ENCODE assay signal across 20 cellular contexts in genomic region chr12:120488057-120488660, GRCh38. TPM values are rescaled to one million over a fixed set of nuclear protein-coding genes. Genes with fewer than 3 reads are reported as not detected.
A peak's percentile ranks its signal among the peaks of the same experiment; 100 is the strongest.
DNase-seq lines count a peak whose midpoint lies in the region; ATAC-seq and TF ChIP-seq lines count a peak whose summit lies in the region.
"Had no signal": no experiment of that assay in that cellular context is flagged by ENCODE, and none has a peak within 500 bp of the region (broad histone marks: within the 10 kb centered on the region; RNA-seq: fewer than 3 reads in every experiment).

No MANE protein-coding gene starts in this region.

- no peak for TF ChIP-seq CTCF in brain (conservative IDR thresholded peaks at IDR 0.05)

- H3K27ac Mint-ChIP-seq in T-helper 17 cell (peak overlapping the region; percentile 41), brain (peak overlapping the region in 4 of 5 experiments; percentile 18 to 79 (median 60))

- no peaks in the 10 kb centered on the region for H3K9me3 Mint-ChIP-seq in brain
- H3K9me3 Mint-ChIP-seq: activated naive CD4-positive, alpha-beta T cell treated with anti-CD3 and anti-CD28 coated beads, Interleukin-2, amount 50 U/mL, for 72 hours had no signal

- H3K27me3 Mint-ChIP-seq in T-helper 17 cell (no peaks in the 10 kb centered on the region), brain (no peaks in the 10 kb centered on the region)

- no peaks in the 10 kb centered on the region for H3K9me3 ChIP-seq in T-helper 17 cell (ENCODE audit: control insufficient read depth, low read length, poor library complexity, severe bottlenecking)
- H3K9me3 ChIP-seq: esophagus muscularis mucosa, heart left ventricle had no signal

- no peak overlapping the region for H3K4me3 Mint-ChIP-seq in T-helper 17 cell
- no peak overlapping the region for H3K4me3 Mint-ChIP-seq in brain

- H3K4me1 Mint-ChIP-seq in T-helper 17 cell (peaks cover 18% of the 10 kb centered on the region), brain (peaks cover 11% of the 10 kb centered on the region)

- ATAC-seq in T-helper 17 cell (no peak), HG03280 (IDR thresholded peaks at IDR 0.05; ENCODE audit: unreplicated experiment) (no peak), HG03469 (IDR thresholded peaks at IDR 0.05; ENCODE audit: unreplicated experiment) (no peak), GM21529 (IDR thresholded peaks at IDR 0.05; ENCODE audit: unreplicated experiment) (no peak)
- ATAC-seq: activated naive CD4-positive, alpha-beta T cell treated with anti-CD3 and anti-CD28 coated beads, Interleukin-2, amount 50 U/mL, for 72 hours; stimulated activated naive CD8-positive, alpha-beta T cell treated with anti-CD3 and anti-CD28 coated beads, Interleukin-15, Interleukin-2, amounts not matched to agents 100 U/mL and 50 U/mL, for 24 hours had no signal

- no peak for DNase-seq in T-helper 17 cell
- DNase-seq in lung microvascular endothelial cell (ENCODE audit: low read depth in 2 of 2) = peak; percentile 43 to 59
- peak; percentile 52 for DNase-seq in putamen (ENCODE audit: low spot score)
- no peak for DNase-seq in activated naive CD4-positive, alpha-beta T cell treated with Interleukin-2 at 50 U/mL for 16 hours
- DNase-seq: activated CD4-positive, CD25-positive, alpha-beta regulatory T cell treated with anti-CD3 and anti-CD28 coated beads, Interleukin-2, amount 50 U/mL, for 72 hours; activated CD8-positive, alpha-beta memory T cell treated with anti-CD3 and anti-CD28 coated beads for 24 hours; activated T-cell treated with anti-CD3 and anti-CD28 coated beads, Interleukin-2, amount 50 U/mL, for 48 hours; DMS79; heart left ventricle; NCI-H1694; NCI-H526 treated with DMSO at 0.1 percent for 48 hours; stimulated activated CD4-positive, alpha-beta T cell treated with anti-CD3 and anti-CD28 coated beads, Interleukin-2, amount 100 ng/mL, for 24 hours; stimulated activated naive CD8-positive, alpha-beta T cell treated with anti-CD3 and anti-CD28 coated beads, Interleukin-15, Interleukin-2, amounts not matched to agents 100 U/mL and 50 U/mL, for 24 hours; trophoblast cell had no signal

- H3K36me3 Mint-ChIP-seq in T-helper 17 cell (ENCODE audit: low read depth) (no peaks in the 10 kb centered on the region), brain (peaks cover 16% of the 10 kb centered on the region)
- H3K36me3 Mint-ChIP-seq: activated naive CD4-positive, alpha-beta T cell treated with anti-CD3 and anti-CD28 coated beads, Interleukin-2, amount 50 U/mL, for 72 hours had no signal

RNA-seq across cellular contexts. Expression of gene DYNLL1, which starts 7.8 kb away (rescaled TPM):
- total RNA-seq in T-helper 17 cell (10 to 100 TPM; 70.2 to 72.2 TPM), lung microvascular endothelial cell (189 and 344 TPM in 2 replicates)
- 725 TPM for polyA plus RNA-seq in brain (ENCODE audit: insufficient read depth, low read depth, low replicate concordance)

RNA-seq across cellular contexts. Expression of gene SRSF9, which starts 18.6 kb away (rescaled TPM):
- total RNA-seq in T-helper 17 cell (100 to 1,000 TPM; 122 to 124 TPM), lung microvascular endothelial cell (220 and 239 TPM in 2 replicates)
- polyA plus RNA-seq in brain (ENCODE audit: insufficient read depth, low read depth, low replicate concordance) = 182 TPM

RNA-seq across cellular contexts. Expression of gene COQ5, which starts 40.8 kb away (rescaled TPM):
- 10 to 100 TPM; 11.7 to 11.8 TPM for total RNA-seq in T-helper 17 cell
- polyA plus RNA-seq in brain (ENCODE audit: insufficient read depth, low read depth, low replicate concordance) = 36.5 TPM
- 19.0 and 21.8 TPM in 2 replicates for total RNA-seq in lung microvascular endothelial cell

RNA-seq across cellular contexts. Expression of gene GATC, which starts 41.9 kb away (rescaled TPM):
- 10 to 100 TPM; 15.6 to 18.7 TPM for total RNA-seq in T-helper 17 cell
- 25.4 TPM for polyA plus RNA-seq in brain (ENCODE audit: insufficient read depth, low read depth, low replicate concordance)
- 12.6 and 17.5 TPM in 2 replicates for total RNA-seq in lung microvascular endothelial cell

RNA-seq across cellular contexts. Expression of gene TRIAP1, which starts 42.0 kb away (rescaled TPM):
- total RNA-seq in T-helper 17 cell (10 to 100 TPM; 18.6 to 21.9 TPM), lung microvascular endothelial cell (26.0 and 30.5 TPM in 2 replicates)
- polyA plus RNA-seq in brain (ENCODE audit: insufficient read depth, low read depth, low replicate concordance) = 10.9 TPM

Comparison
In these comparisons a context has a peak if more than half of its experiments do, and no peak if none do; other contexts are left out.
1. DNase-seq: peak in lung microvascular endothelial cell (2 of 2) and putamen (single experiment); none in T-helper 17 cell (0 of 3) and activated naive CD4-positive, alpha-beta T cell treated with Interleukin-2 at 50 U/mL for 16 hours (single experiment).